In the genomic region with DNA sequence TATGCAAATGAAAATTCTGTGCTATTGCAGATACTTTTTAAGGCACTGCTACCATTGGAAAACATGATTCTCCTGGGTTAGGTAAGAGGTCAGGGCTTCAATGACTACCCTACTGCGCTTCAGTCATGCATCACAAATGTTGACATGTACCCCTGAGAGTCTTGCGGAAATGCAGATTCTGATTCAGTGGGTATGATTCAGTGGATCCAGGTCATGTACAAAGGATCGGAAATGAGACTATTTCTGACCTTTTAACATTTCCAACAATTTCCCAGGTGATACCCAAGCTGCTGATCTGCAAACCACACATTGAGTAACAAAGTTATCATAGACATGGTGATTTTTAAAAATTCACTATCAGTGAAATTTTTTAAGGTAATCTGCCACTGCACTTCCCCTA, we compare ENCODE assay signal across 24 cellular contexts.
"Had no signal": no experiment of that assay in that cellular context is flagged by ENCODE, and none has a peak within 500 bp of the region (broad histone marks: within the 10 kb centered on the region; RNA-seq: fewer than 3 reads in every experiment).

No MANE protein-coding gene starts in this region.

- H3K36me3 Mint-ChIP-seq: immature natural killer cell; naive thymus-derived CD8-positive, alpha-beta T cell; stimulated activated memory B cell treated with anti-CD40 and anti-IgM and Interleukin-4, amounts not matched to agents 10 μg/mL and 1 μg/mL and 100 μg/mL, for 72 hours had no signal

- H3K4me3 Mint-ChIP-seq: effector memory CD8-positive, alpha-beta T cell; immature natural killer cell; naive thymus-derived CD8-positive, alpha-beta T cell; nephron progenitor cell; stimulated activated memory B cell treated with anti-CD40 and anti-IgM and Interleukin-4, amounts not matched to agents 10 μg/mL and 1 μg/mL and 100 μg/mL, for 72 hours; stimulated activated naive CD8-positive, alpha-beta T cell treated with anti-CD3 and anti-CD28 coated beads, Interleukin-15, Interleukin-2, amounts not matched to agents 100 ng/mL and 50 ng/mL, for 24 hours had no signal

- H3K4me1 Mint-ChIP-seq: immature natural killer cell; naive thymus-derived CD8-positive, alpha-beta T cell; nephron progenitor cell; stimulated activated memory B cell treated with anti-CD40 and anti-IgM and Interleukin-4, amounts not matched to agents 10 μg/mL and 1 μg/mL and 100 μg/mL, for 72 hours had no signal

- FAIRE-seq: endometrium, frontal cortex had no signal

- H3K4me3 ChIP-seq: left ventricle myocardium inferior, lower lobe of right lung, prostate gland, sigmoid colon, suprapubic skin, vagina had no signal

- H3K27ac Mint-ChIP-seq: effector memory CD8-positive, alpha-beta T cell; immature natural killer cell; naive thymus-derived CD8-positive, alpha-beta T cell; nephron progenitor cell; stimulated activated memory B cell treated with anti-CD40 and anti-IgM and Interleukin-4, amounts not matched to agents 10 μg/mL and 1 μg/mL and 100 μg/mL, for 72 hours; stimulated activated naive CD8-positive, alpha-beta T cell treated with anti-CD3 and anti-CD28 coated beads, Interleukin-15, Interleukin-2, amounts not matched to agents 100 ng/mL and 50 ng/mL, for 24 hours had no signal

- H3K27me3 Mint-ChIP-seq: effector memory CD8-positive, alpha-beta T cell; stimulated activated memory B cell treated with anti-CD40 and anti-IgM and Interleukin-4, amounts not matched to agents 10 μg/mL and 1 μg/mL and 100 μg/mL, for 72 hours; stimulated activated naive CD8-positive, alpha-beta T cell treated with anti-CD3 and anti-CD28 coated beads, Interleukin-15, Interleukin-2, amounts not matched to agents 100 ng/mL and 50 ng/mL, for 24 hours had no signal

- H3K27me3 ChIP-seq: sigmoid colon, suprapubic skin, vagina had no signal

- H3K9me3 Mint-ChIP-seq: stimulated activated memory B cell treated with anti-CD40 and anti-IgM and Interleukin-4, amounts not matched to agents 10 μg/mL and 1 μg/mL and 100 μg/mL, for 72 hours; stimulated activated naive CD8-positive, alpha-beta T cell treated with anti-CD3 and anti-CD28 coated beads, Interleukin-15, Interleukin-2, amounts not matched to agents 100 ng/mL and 50 ng/mL, for 24 hours had no signal

- ATAC-seq: effector memory CD8-positive, alpha-beta T cell; left colon; lower lobe of right lung; naive thymus-derived CD8-positive, alpha-beta T cell; right cardiac atrium; stimulated activated memory B cell treated with anti-CD40 and anti-IgM and Interleukin-4, amounts not matched to agents 10 μg/mL and 1 μg/mL and 100 μg/mL, for 72 hours had no signal

- H3K36me3 ChIP-seq: left ventricle myocardium inferior, lower lobe of right lung, prostate gland, sigmoid colon, suprapubic skin, vagina had no signal

- DNase-seq: cortex of kidney; effector memory CD8-positive, alpha-beta T cell; hypothalamus; immature natural killer cell; islet precursor cell; kidney glomerular epithelial cell; left colon; left ventricle myocardium inferior; lower lobe of right lung; naive thymus-derived CD8-positive, alpha-beta T cell; nephron progenitor cell; nucleus accumbens; right cardiac atrium; sigmoid colon; stimulated activated CD4-positive, alpha-beta T cell treated with anti-CD3 and anti-CD28 coated beads, Interleukin-2, amount 100 ng/mL, for 24 hours; stimulated activated CD4-positive, alpha-beta T cell treated with anti-CD3 and anti-CD28 coated beads, Interleukin-4, amount 100 ng/mL, for 4 hours; trophoblast cell had no signal
